ENCODE assay signal across 13 cellular contexts in genomic region chr10:130045091-130045652, GRCh38.
DNase-seq lines count a peak whose midpoint lies in the region; ATAC-seq and TF ChIP-seq lines count a peak whose summit lies in the region.
"Had no signal": no experiment of that assay in that cellular context is flagged by ENCODE, and none has a peak within 500 bp of the region (broad histone marks: within the 10 kb centered on the region; RNA-seq: fewer than 3 reads in every experiment).

No MANE protein-coding gene starts in this region.

- ATAC-seq in psoas muscle, result peak in 2 of 4 donors; percentile 47 to 53
- no peak for ATAC-seq in GM18873 (IDR thresholded peaks at IDR 0.05; ENCODE audit: low FRiP score, unreplicated experiment)
- ATAC-seq: left colon had no signal

- H3K27ac ChIP-seq in colonic mucosa, result no peak overlapping the region
- H3K27ac ChIP-seq in psoas muscle, result no peak overlapping the region
- H3K27ac ChIP-seq: ascending aorta had no signal

- no peaks in the 10 kb centered on the region for H3K9me3 ChIP-seq in colonic mucosa
- H3K9me3 ChIP-seq in psoas muscle, result no peaks in the 10 kb centered on the region
- H3K9me3 ChIP-seq: ascending aorta had no signal

- H3K9ac ChIP-seq in colonic mucosa (ENCODE audit: low read depth in 2 of 2, low read length in 2 of 2), result no peak overlapping the region

- H3K36me3 ChIP-seq in colonic mucosa, result no peaks in the 10 kb centered on the region
- no peaks in the 10 kb centered on the region for H3K36me3 ChIP-seq in psoas muscle (ENCODE audit: insufficient read depth in 1 of 2, low read depth in 1 of 2)
- H3K36me3 ChIP-seq: ascending aorta had no signal

- H3K4me3 ChIP-seq in colonic mucosa (no peak overlapping the region), psoas muscle (no peak overlapping the region)
- H3K4me3 ChIP-seq: ascending aorta had no signal

- DNase-seq in NCI-H524 (lab: John Stamatoyannopoulos, UW), result peak; percentile 33 to 45
- no peak for DNase-seq in NCI-H524 treated with DMSO at 0.1 percent for 48 hours (lab: John Stamatoyannopoulos, UW)
- peak; percentile 66 for DNase-seq in HuH-7 (ENCODE audit: low spot score)
- DNase-seq in colonic mucosa, result peak; percentile 13
- no peak for DNase-seq in psoas muscle
- no peak for DNase-seq in superior temporal gyrus (ENCODE audit: extremely low spot score)
- no peak for DNase-seq in DMS153 (lab: John Stamatoyannopoulos, UW)
- DNase-seq: ACHN, left colon, NCI-H226, substantia nigra had no signal

- WGBS in psoas muscle, 3 donors, result 40 to 49% (median 45%) methylated on average over 30 of the region's 30 CpGs

- H3K4me1 ChIP-seq in colonic mucosa (no peaks in the 10 kb centered on the region), psoas muscle (no peaks in the 10 kb centered on the region)
- H3K4me1 ChIP-seq: ascending aorta had no signal

- TF ChIP-seq CTCF in colonic mucosa (IDR thresholded peaks at IDR 0.05) (no peak), psoas muscle (IDR thresholded peaks at IDR 0.05) (peak; percentile 36)

- intact Hi-C loops in colonic mucosa (cut with DNase I), result no loop called here
- intact Hi-C loops in psoas muscle (cut with DNase I), result no loop called here

- H3K27me3 ChIP-seq in colonic mucosa, result no peaks in the 10 kb centered on the region
- no peaks in the 10 kb centered on the region for H3K27me3 ChIP-seq in psoas muscle (ENCODE audit: insufficient read depth in 3 of 3, low read length in 2 of 3)
- H3K27me3 ChIP-seq: ascending aorta had no signal

Comparison
In these comparisons a context has a peak if more than half of its experiments do, and no peak if none do; other contexts are left out.
1. DNase-seq: peak in NCI-H524 (2 of 2), HuH-7 (single experiment) and colonic mucosa (single experiment); none in NCI-H524 treated with DMSO at 0.1 percent for 48 hours (single experiment), psoas muscle (0 of 2), superior temporal gyrus (single experiment) and DMS153 (single experiment).